8 cellular contexts compared by ENCODE assay signal in the genomic region with DNA sequence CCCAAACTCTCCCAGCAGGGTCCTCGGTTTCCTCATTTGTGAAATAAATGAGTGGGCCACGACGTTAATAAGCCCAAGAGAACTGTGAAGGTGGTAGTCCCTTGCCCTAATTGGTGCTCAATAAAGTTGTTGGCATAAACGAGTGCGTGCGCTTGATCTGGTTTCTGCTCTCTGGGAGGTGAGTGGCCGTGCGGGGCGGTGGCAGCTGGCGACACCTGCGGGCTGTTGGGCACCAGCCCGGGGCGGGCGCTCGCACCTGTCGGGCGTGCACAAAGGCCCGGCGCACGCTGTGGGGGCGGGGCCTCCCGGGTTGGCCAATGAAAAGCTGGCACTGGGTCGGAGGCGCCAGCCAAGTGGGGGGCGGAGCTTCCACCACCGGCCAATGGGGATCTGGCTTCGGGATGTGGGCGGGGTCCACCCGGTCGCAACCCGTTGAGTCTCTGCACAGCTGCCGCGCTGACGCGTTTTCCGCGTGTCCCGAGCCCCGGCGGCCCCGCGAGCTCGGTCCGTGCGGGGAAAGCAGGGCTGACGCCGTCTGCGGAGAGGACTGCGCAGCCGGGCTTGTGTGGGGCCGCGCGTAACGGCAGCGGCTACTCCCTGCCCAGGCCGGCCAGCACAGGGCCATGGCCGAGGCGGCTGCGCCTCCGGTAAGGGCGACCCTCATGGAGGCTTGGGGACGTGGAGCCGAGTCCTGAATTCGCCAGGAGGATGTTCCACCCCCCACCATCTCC. TPM values are rescaled to one million over a fixed set of nuclear protein-coding genes. Genes with fewer than 3 reads are reported as not detected.
DNase-seq lines count a peak whose midpoint lies in the region; ATAC-seq and TF ChIP-seq lines count a peak whose summit lies in the region.

No MANE protein-coding gene starts in this region.

- peak overlapping the region; percentile 42 for H3K4me3 ChIP-seq in mononuclear cell (ENCODE audit: low read length)

- no peaks in the 10 kb centered on the region for H3K9me3 ChIP-seq in mononuclear cell (ENCODE audit: low read depth, low read length)

- H3K27me3 ChIP-seq in mononuclear cell (ENCODE audit: insufficient read depth, low read length), result no peaks in the 10 kb centered on the region

- ATAC-seq in GM19324 (IDR thresholded peaks at IDR 0.05; ENCODE audit: low FRiP score, unreplicated experiment) (peak; percentile 98), HG03460 (IDR thresholded peaks at IDR 0.05; ENCODE audit: unreplicated experiment) (peak; percentile 96)

- H3K27ac ChIP-seq in C4-2B, result peak overlapping the region; percentile 68

- DNase-seq in NCI-H82 (lab: John Stamatoyannopoulos, UW) (peak; percentile 96), activated T-cell treated with anti-CD3 and anti-CD28 coated beads for 1 hour (ENCODE audit: low read depth) (peak; percentile 98), epidermal melanocyte (ENCODE audit: insufficient read length, low spot score) (peak; percentile 97)
- peak; percentile 95 to 96 for DNase-seq in stimulated activated CD8-positive, alpha-beta memory T cell treated with anti-CD3 and anti-CD28 coated beads, Interleukin-2, amount 100 ng/mL, for 48 hours (ENCODE audit: low read depth in 2 of 2)

- TF ChIP-seq CTCF in C4-2B (conservative IDR thresholded peaks at IDR 0.05), result no peak

- H3K4me1 ChIP-seq in mononuclear cell (ENCODE audit: insufficient read depth, low read length), result peaks cover 28% of the 10 kb centered on the region

RNA-seq across cellular contexts. Expression of a gene that starts 23.0 kb away (rescaled TPM):
- total RNA-seq in mononuclear cell, result 8.5 TPM

RNA-seq across cellular contexts. Expression of a gene that starts 45.6 kb away (rescaled TPM):
- total RNA-seq in mononuclear cell, result 9.2 TPM

Comparison
In these comparisons a context has a peak if more than half of its experiments do, and no peak if none do; other contexts are left out.
1. Peak in every context shown above with its lines: DNase-seq, ATAC-seq, H3K4me3 ChIP-seq and H3K27ac ChIP-seq.